ENCODE assay signal across 15 cellular contexts in genomic region chr13:106525865-106526264, GRCh38. TPM values are rescaled to one million over a fixed set of nuclear protein-coding genes. Genes with fewer than 3 reads are reported as not detected.
"Had no signal": no experiment of that assay in that cellular context is flagged by ENCODE, and none has a peak within 500 bp of the region (broad histone marks: within the 10 kb centered on the region; RNA-seq: fewer than 3 reads in every experiment).

No MANE protein-coding gene starts in this region.

- DNase-seq: activated CD4-positive, alpha-beta T cell treated with anti-CD3 and anti-CD28 coated beads for 1 hour; activated CD4-positive, alpha-beta T cell treated with anti-CD3 and anti-CD28 coated beads, Interleukin-2, amount 50 U/mL, for 48 hours; activated effector memory CD4-positive, alpha-beta T cell treated with anti-CD3 and anti-CD28 coated beads, Interleukin-2, amount 50 U/mL, for 16 hours; activated T-cell treated with anti-CD3 and anti-CD28 coated beads, Interleukin-2, amount 50 U/mL, for 4 hours; amniotic stem cell; brain microvascular endothelial cell; dorsolateral prefrontal cortex; kidney glomerular epithelial cell; ovary; stimulated activated CD4-positive, alpha-beta T cell treated with anti-CD3 and anti-CD28 coated beads, Interleukin-2, amount 100 ng/mL, for 48 hours; T-helper 9 cell had no signal

- H3K27ac ChIP-seq: brain microvascular endothelial cell, ovary had no signal

- H3K9me3 ChIP-seq: ovary had no signal

- H3K4me3 ChIP-seq: dorsolateral prefrontal cortex, lung, ovary had no signal

- H3K4me3 Mint-ChIP-seq: activated T-cell treated with anti-CD3 and anti-CD28 coated beads, Interleukin-2, amount 50 U/mL, for 4 hours; nephron; stimulated activated naive CD8-positive, alpha-beta T cell treated with anti-CD3 and anti-CD28 coated beads, Interleukin-15, Interleukin-2, amounts not matched to agents 100 ng/mL and 50 ng/mL, for 24 hours had no signal

- ATAC-seq: activated naive CD4-positive, alpha-beta T cell treated with anti-CD3 and anti-CD28 coated beads, Interleukin-2, amount 50 U/mL, for 72 hours; activated T-cell treated with anti-CD3 and anti-CD28 coated beads, Interleukin-2, amount 50 U/mL, for 4 hours had no signal

- H3K36me3 Mint-ChIP-seq: activated naive CD4-positive, alpha-beta T cell treated with anti-CD3 and anti-CD28 coated beads, Interleukin-2, amount 50 U/mL, for 72 hours had no signal

- H3K36me3 ChIP-seq: brain microvascular endothelial cell, ovary had no signal

- H3K27ac Mint-ChIP-seq: activated naive CD4-positive, alpha-beta T cell treated with anti-CD3 and anti-CD28 coated beads, Interleukin-2, amount 50 U/mL, for 72 hours; nephron; stimulated activated naive CD8-positive, alpha-beta T cell treated with anti-CD3 and anti-CD28 coated beads, Interleukin-15, Interleukin-2, amounts not matched to agents 100 ng/mL and 50 ng/mL, for 24 hours had no signal

- H3K9me3 Mint-ChIP-seq: activated naive CD4-positive, alpha-beta T cell treated with anti-CD3 and anti-CD28 coated beads, Interleukin-2, amount 50 U/mL, for 72 hours; activated T-cell treated with anti-CD3 and anti-CD28 coated beads, Interleukin-2, amount 50 U/mL, for 4 hours; nephron; stimulated activated naive CD8-positive, alpha-beta T cell treated with anti-CD3 and anti-CD28 coated beads, Interleukin-15, Interleukin-2, amounts not matched to agents 100 ng/mL and 50 ng/mL, for 24 hours had no signal

- H3K27me3 ChIP-seq: brain microvascular endothelial cell, dorsolateral prefrontal cortex, ovary had no signal

RNA-seq across cellular contexts. Expression of gene EFNB2, which starts 9.6 kb away (rescaled TPM):
- total RNA-seq: activated naive CD4-positive, alpha-beta T cell treated with anti-CD3 and anti-CD28 coated beads, Interleukin-2, amount 50 U/mL, for 72 hours had no signal
